2 cellular contexts compared by ENCODE assay signal in genomic region chr17:19002805-19003542, GRCh38.
TF ChIP-seq lines count a peak whose summit lies in the region.

No MANE protein-coding gene starts in this region.

TF ChIP-seq in A549, 52 proteins besides CTCF, POLR2A, EP300 and RAD21:
- TF ChIP-seq ZFP36 (IDR thresholded peaks at IDR 0.05; ENCODE audit: borderline replicate concordance, partially characterized antibody) (peak; percentile 37), RFX5 (IDR thresholded peaks at IDR 0.05) (no peak), ELK1 (IDR thresholded peaks at IDR 0.05; ENCODE audit: low read depth, low read length) (no peak), RCOR1 (IDR thresholded peaks at IDR 0.05; ENCODE audit: low read depth, low read length) (no peak), BCL3 (IDR thresholded peaks at IDR 0.05) (no peak), CEBPB (IDR thresholded peaks at IDR 0.05) (no peak), TP53 (CRISPR knock-in tag; IDR thresholded peaks at IDR 0.05) (no peak), KDM1A (IDR thresholded peaks at IDR 0.05; ENCODE audit: low read depth) (0 out of 2 replicates have a peak, but pooled peaks have one; percentile 32), GATA3 (IDR thresholded peaks at IDR 0.05; ENCODE audit: borderline replicate concordance) (no peak), HES2 (IDR thresholded peaks at IDR 0.05) (no peak), JUNB (IDR thresholded peaks at IDR 0.05) (no peak), ZC3H11A (IDR thresholded peaks at IDR 0.05) (no peak), BHLHE40 (IDR thresholded peaks at IDR 0.05; ENCODE audit: low read depth, low read length) (no peak)
- TF ChIP-seq, protein P1, sequence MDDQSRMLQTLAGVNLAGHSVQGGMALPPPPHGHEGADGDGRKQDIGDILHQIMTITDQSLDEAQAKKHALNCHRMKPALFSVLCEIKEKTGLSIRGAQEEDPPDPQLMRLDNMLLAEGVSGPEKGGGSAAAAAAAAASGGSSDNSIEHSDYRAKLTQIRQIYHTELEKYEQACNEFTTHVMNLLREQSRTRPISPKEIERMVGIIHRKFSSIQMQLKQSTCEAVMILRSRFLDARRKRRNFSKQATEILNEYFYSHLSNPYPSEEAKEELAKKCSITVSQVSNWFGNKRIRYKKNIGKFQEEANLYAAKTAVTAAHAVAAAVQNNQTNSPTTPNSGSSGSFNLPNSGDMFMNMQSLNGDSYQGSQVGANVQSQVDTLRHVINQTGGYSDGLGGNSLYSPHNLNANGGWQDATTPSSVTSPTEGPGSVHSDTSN (IDR thresholded peaks at IDR 0.05), result no peak
TF ChIP-seq in A549: peak in this region for 2.

TF ChIP-seq in HCT116, 20 proteins besides CTCF, POLR2A, EP300 and RAD21 (continued from another document):
- TF ChIP-seq SP1 (IDR thresholded peaks at IDR 0.05; ENCODE audit: low read depth), result no peak
TF ChIP-seq in HCT116: peak in this region for 0.
